Comparison of ENCODE assay signal across 13 cellular contexts in the genomic region with DNA sequence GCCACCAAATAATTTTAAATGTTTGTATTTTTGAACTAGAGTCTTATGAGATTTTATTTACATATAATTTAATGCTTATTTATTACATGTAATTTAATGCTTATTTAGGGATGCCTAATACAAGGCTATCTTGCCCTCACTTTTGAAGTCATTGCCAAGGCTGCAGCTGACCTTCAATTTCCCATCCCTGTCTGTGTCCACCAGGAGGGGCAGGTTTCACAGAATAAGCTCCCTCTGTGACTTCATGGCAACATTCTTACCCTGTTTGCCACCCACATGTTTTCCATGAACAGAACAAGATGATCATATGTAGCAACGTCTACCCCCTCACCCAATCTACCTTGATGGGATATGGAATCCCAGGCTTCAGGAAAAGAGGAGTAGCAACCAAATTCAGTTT. TPM values are rescaled to one million over a fixed set of nuclear protein-coding genes. Genes with fewer than 3 reads are reported as not detected.
A peak's percentile ranks its signal among the peaks of the same experiment; 100 is the strongest.
DNase-seq lines count a peak whose midpoint lies in the region; ATAC-seq and TF ChIP-seq lines count a peak whose summit lies in the region.
"Had no signal": no experiment of that assay in that cellular context is flagged by ENCODE, and none has a peak within 500 bp of the region (broad histone marks: within the 10 kb centered on the region; RNA-seq: fewer than 3 reads in every experiment).

No MANE protein-coding gene starts in this region.

- H3K4me2 ChIP-seq in mesendoderm (ENCODE audit: low read length), result no peak overlapping the region
- H3K4me2 ChIP-seq: PC-9 had no signal

- no peak overlapping the region for H2BK15ac ChIP-seq in mesendoderm (replicated peaks; ENCODE audit: low read depth)

- H3K23ac ChIP-seq in mesendoderm (ENCODE audit: low read length), result no peak overlapping the region

- intact Hi-C loops in CD4-positive, alpha-beta T cell (cut with DNase I, micrococcal nuclease), result no loop called here

- H3K79me2 ChIP-seq in mesendoderm (ENCODE audit: control insufficient read depth, insufficient read depth, low read length), result no peaks in the 10 kb centered on the region

- CTCF ChIA-PET in CD4-positive, alpha-beta T cell (lab: Charles Lee), result no interaction called here

- H2BK5ac ChIP-seq in mesendoderm (ENCODE audit: low read length), result no peak overlapping the region

- ATAC-seq in HG03442 (IDR thresholded peaks at IDR 0.05; ENCODE audit: unreplicated experiment), result no peak
- no peak for ATAC-seq in CD4-positive, alpha-beta T cell (ENCODE audit: poor library complexity)
- ATAC-seq: activated naive CD8-positive, alpha-beta T cell treated with anti-CD3 and anti-CD28 coated beads, Interleukin-2, amount 50 U/mL, for 24 hours had no signal

- H3K9me3 Mint-ChIP-seq in CD4-positive, alpha-beta T cell, result no peaks in the 10 kb centered on the region
- H3K9me3 Mint-ChIP-seq: activated naive CD8-positive, alpha-beta T cell treated with anti-CD3 and anti-CD28 coated beads, Interleukin-2, amount 50 U/mL, for 24 hours had no signal

- no peak overlapping the region for H3K4me3 Mint-ChIP-seq in CD4-positive, alpha-beta T cell
- H3K4me3 Mint-ChIP-seq: activated naive CD8-positive, alpha-beta T cell treated with anti-CD3 and anti-CD28 coated beads, Interleukin-2, amount 50 U/mL, for 24 hours had no signal

- no peak overlapping the region for H3K27ac ChIP-seq in mesendoderm (ENCODE audit: low read depth, low read length)
- no peak overlapping the region for H3K27ac ChIP-seq in CD4-positive, alpha-beta T cell (ENCODE audit: low read depth, low read length)
- H3K27ac ChIP-seq: PC-9, right atrium auricular region had no signal

- no peak overlapping the region for H2BK120ac ChIP-seq in mesendoderm (ENCODE audit: low read depth, low read length)

- no peaks in the 10 kb centered on the region for H3K9me3 ChIP-seq in CD4-positive, alpha-beta T cell (ENCODE audit: control insufficient read depth, low read length)
- H3K9me3 ChIP-seq: right atrium auricular region had no signal

- no peak overlapping the region for H3K18ac ChIP-seq in mesendoderm (ENCODE audit: low read length)

- POLR2A ChIA-PET in CD4-positive, alpha-beta T cell (lab: Charles Lee), result no interaction called here

- H2AK5ac ChIP-seq in mesendoderm (ENCODE audit: low read length), result no peak overlapping the region

- H3K79me1 ChIP-seq in mesendoderm (ENCODE audit: low read length), result no peaks in the 10 kb centered on the region

- no CpG with 5 or more reads among the region's 1 CpG for WGBS in mesendoderm (ENCODE audit: extremely low coverage, insufficient coverage, low lambda C conversion rate)

- no peaks in the 10 kb centered on the region for H3K36me3 ChIP-seq in mesendoderm (ENCODE audit: control insufficient read depth, insufficient read depth, low read length)
- H3K36me3 ChIP-seq: right atrium auricular region had no signal

- H3K27me3 ChIP-seq in mesendoderm (ENCODE audit: insufficient read depth, low read length, poor library complexity), result no peaks in the 10 kb centered on the region
- H3K27me3 ChIP-seq in CD4-positive, alpha-beta T cell (ENCODE audit: control insufficient read depth, insufficient read depth, low read length), result no peaks in the 10 kb centered on the region
- H3K27me3 ChIP-seq: right atrium auricular region had no signal

- no peaks in the 10 kb centered on the region for H3K27me3 Mint-ChIP-seq in CD4-positive, alpha-beta T cell
- H3K27me3 Mint-ChIP-seq: activated naive CD8-positive, alpha-beta T cell treated with anti-CD3 and anti-CD28 coated beads, Interleukin-2, amount 50 U/mL, for 24 hours had no signal

- no peak overlapping the region for H4K5ac ChIP-seq in mesendoderm (ENCODE audit: low read length)

- DNase-seq in EL, result peak; percentile 11
- DNase-seq in LNCaP clone FGC (ENCODE audit: low read depth), result no peak
- peak; percentile 15 to 22 for DNase-seq in cardiac fibroblast (ENCODE audit: low read depth in 2 of 2)
- peak; percentile 38 for DNase-seq in mesendoderm
- DNase-seq in germinal center (ENCODE audit: low spot score), result no peak
- no peak for DNase-seq in activated CD4-positive, alpha-beta T cell treated with anti-CD3 and anti-CD28 coated beads, Interleukin-2, amount 50 U/mL, for 1 hour
- no peak for DNase-seq in CD4-positive, alpha-beta T cell
- DNase-seq: activated naive CD8-positive, alpha-beta T cell treated with anti-CD3 and anti-CD28 coated beads, Interleukin-2, amount 50 U/mL, for 24 hours; DND-41; NCI-H2081; PC-9 had no signal

- TF ChIP-seq CTCF in LNCaP clone FGC (IDR thresholded peaks at IDR 0.05; ENCODE audit: control insufficient read depth, extremely low read depth, insufficient read depth), result 0 out of 2 replicates have a peak, but pooled peaks have one; percentile 17
- TF ChIP-seq CTCF in cardiac fibroblast (IDR thresholded peaks at IDR 0.05; ENCODE audit: low read depth, low read length), result peak; percentile 2
- no peak for TF ChIP-seq CTCF in CD4-positive, alpha-beta T cell (IDR thresholded peaks at IDR 0.05)

- H3K4ac ChIP-seq in mesendoderm (ENCODE audit: low read depth, low read length), result no peak overlapping the region

- no peak overlapping the region for H3K9ac ChIP-seq in mesendoderm (ENCODE audit: low read length)

- no peaks in the 10 kb centered on the region for H3K4me1 Mint-ChIP-seq in CD4-positive, alpha-beta T cell (ENCODE audit: low read depth)
- H3K4me1 Mint-ChIP-seq: activated naive CD8-positive, alpha-beta T cell treated with anti-CD3 and anti-CD28 coated beads, Interleukin-2, amount 50 U/mL, for 24 hours had no signal

- H3K56ac ChIP-seq in mesendoderm (ENCODE audit: low read length), result no peak overlapping the region

- no peak overlapping the region for H4K8ac ChIP-seq in mesendoderm (ENCODE audit: low read depth, low read length)

- no peaks in the 10 kb centered on the region for H3K4me1 ChIP-seq in mesendoderm (ENCODE audit: control insufficient read depth, low read depth, low read length)
- H3K4me1 ChIP-seq: right atrium auricular region had no signal

- H3K36me3 Mint-ChIP-seq in CD4-positive, alpha-beta T cell (ENCODE audit: low read depth), result no peaks in the 10 kb centered on the region

- no peak overlapping the region for H3K4me3 ChIP-seq in LNCaP clone FGC (ENCODE audit: low read depth, low read length)
- no peak overlapping the region for H3K4me3 ChIP-seq in cardiac fibroblast (replicated peaks in 1 of 2; ENCODE audit: low read depth in 2 of 2, low read length in 2 of 2)
- no peak overlapping the region for H3K4me3 ChIP-seq in mesendoderm (ENCODE audit: low read length)
- H3K4me3 ChIP-seq: PC-9, right atrium auricular region had no signal

- H3K27ac Mint-ChIP-seq in CD4-positive, alpha-beta T cell, result no peak overlapping the region
- H3K27ac Mint-ChIP-seq: activated naive CD8-positive, alpha-beta T cell treated with anti-CD3 and anti-CD28 coated beads, Interleukin-2, amount 50 U/mL, for 24 hours had no signal

RNA-seq across cellular contexts. Expression of gene C5, which starts 27.0 kb away (rescaled TPM):
- 0.15 TPM for polyA plus RNA-seq in mesendoderm (2013, experiment 1 of 2)
- 0.08 TPM for polyA plus RNA-seq in mesendoderm (2013, experiment 2 of 2)
- 1 to 10 TPM in 1 of 2 experiments, under 1 TPM in 1; 0.89 to 1.3 TPM for total RNA-seq in CD4-positive, alpha-beta T cell

RNA-seq across cellular contexts. Expression of gene CNTRL, which starts 51.7 kb away (rescaled TPM):
- polyA plus RNA-seq in mesendoderm (2013, experiment 1 of 2), result 8.6 TPM
- polyA plus RNA-seq in mesendoderm (2013, experiment 2 of 2), result 8.8 TPM
- total RNA-seq in CD4-positive, alpha-beta T cell, result 10 to 100 TPM; 35.1 to 38.1 TPM

Comparison
In these comparisons a context has a peak if more than half of its experiments do, and no peak if none do; other contexts are left out.
1. DNase-seq: peak in EL (single experiment), cardiac fibroblast (2 of 2) and mesendoderm (single experiment); none in LNCaP clone FGC (single experiment), germinal center (single experiment), activated CD4-positive, alpha-beta T cell treated with anti-CD3 and anti-CD28 coated beads, Interleukin-2, amount 50 U/mL, for 1 hour (single experiment) and CD4-positive, alpha-beta T cell (0 of 10).